Comparison of ENCODE assay signal across 5 cellular contexts in the genomic region with DNA sequence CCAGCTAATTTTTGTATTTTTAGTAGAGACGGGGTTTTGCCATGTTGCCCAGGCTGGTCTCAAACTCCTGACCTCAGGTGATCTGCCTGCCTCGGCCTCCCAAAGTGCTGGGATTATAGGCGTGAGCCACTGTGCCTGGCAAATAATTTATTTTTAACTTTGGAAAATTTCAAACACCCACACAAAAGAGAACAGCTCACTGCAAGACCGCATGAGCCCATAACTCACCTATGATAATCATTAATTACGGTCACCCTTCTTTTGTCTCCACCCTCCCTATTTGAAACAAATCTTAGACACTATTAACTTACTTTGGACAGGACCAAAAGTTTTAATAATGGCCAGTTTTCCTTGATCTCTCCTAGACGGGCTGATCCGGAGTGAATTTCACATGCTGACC. TPM values are rescaled to one million over a fixed set of nuclear protein-coding genes. Genes with fewer than 3 reads are reported as not detected.
"Had no signal": no experiment of that assay in that cellular context is flagged by ENCODE, and none has a peak within 500 bp of the region (broad histone marks: within the 10 kb centered on the region; RNA-seq: fewer than 3 reads in every experiment).

No MANE protein-coding gene starts in this region.

RNA-seq across cellular contexts. Expression of a gene that starts 47.6 kb away (rescaled TPM):
- total RNA-seq: HepG2, HT-29, HT1080, IMR-90 had no signal
- polyA plus RNA-seq: HepG2, IgD-negative memory B cell, IMR-90 had no signal
